9 cellular contexts compared by ENCODE assay signal in the genomic region with DNA sequence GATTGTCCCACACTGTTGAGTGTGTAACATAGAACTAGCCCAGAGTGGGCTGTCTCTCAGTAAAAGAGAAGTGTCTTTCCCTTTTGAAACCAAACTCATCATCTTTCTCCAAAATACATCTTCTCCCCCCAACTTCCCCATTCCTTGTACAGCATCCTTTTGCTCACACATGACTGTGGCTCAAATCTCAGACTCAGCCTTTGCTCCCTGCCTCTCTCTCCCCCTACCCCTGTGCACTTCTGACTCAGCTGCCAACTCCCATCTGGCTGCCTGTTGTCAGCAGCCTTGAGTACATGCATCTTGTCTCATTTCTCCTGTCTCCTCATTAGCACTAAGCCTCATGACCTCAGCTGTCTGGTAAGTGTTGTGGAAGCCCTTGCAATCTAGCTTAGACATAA. TPM values are rescaled to one million over a fixed set of nuclear protein-coding genes. Genes with fewer than 3 reads are reported as not detected.
A peak's percentile ranks its signal among the peaks of the same experiment; 100 is the strongest.
DNase-seq lines count a peak whose midpoint lies in the region; ATAC-seq and TF ChIP-seq lines count a peak whose summit lies in the region.
"Had no signal": no experiment of that assay in that cellular context is flagged by ENCODE, and none has a peak within 500 bp of the region (broad histone marks: within the 10 kb centered on the region; RNA-seq: fewer than 3 reads in every experiment).

No MANE protein-coding gene starts in this region.

- H3K4me1 ChIP-seq in adrenal gland (replicated peaks in 1 of 2) = peaks cover 0 to 5% of the 10 kb centered on the region in 2 donors

- H3K27ac ChIP-seq in KOPT-K1 (ENCODE audit: low read depth, low read length, poor library complexity, severe bottlenecking) (peak overlapping the region; percentile 57), adrenal gland (peak overlapping the region in 3 of 5 donors; percentile 6 to 73 (median 45))
- H3K27ac ChIP-seq: SK-N-MC had no signal

- H3K4me3 ChIP-seq in adrenal gland = no peak overlapping the region
- H3K4me3 ChIP-seq: SK-N-MC had no signal

- H3K9me3 ChIP-seq in KOPT-K1 (ENCODE audit: insufficient read depth, low read length, poor library complexity, severe bottlenecking) = peaks cover 4% of the 10 kb centered on the region
- no peaks in the 10 kb centered on the region for H3K9me3 ChIP-seq in adrenal gland (replicated peaks in 1 of 3)

- TF ChIP-seq POLR2A in adrenal gland (IDR thresholded peaks at IDR 0.05) = no peak

- TF ChIP-seq CTCF in adrenal gland (IDR thresholded peaks at IDR 0.05) = no peak

- H3K36me3 ChIP-seq in KOPT-K1 (ENCODE audit: insufficient read depth, low read length) = no peaks in the 10 kb centered on the region
- H3K36me3 ChIP-seq in adrenal gland (replicated peaks in 1 of 2) = no peaks in the 10 kb centered on the region

- ATAC-seq in GM18502 (IDR thresholded peaks at IDR 0.05; ENCODE audit: poor library complexity, unreplicated experiment) (peak; percentile 54), GM18870 (IDR thresholded peaks at IDR 0.05; ENCODE audit: unreplicated experiment) (no peak), HG03460 (IDR thresholded peaks at IDR 0.05; ENCODE audit: unreplicated experiment) (no peak)
- ATAC-seq: HCT116 had no signal

- no peaks in the 10 kb centered on the region for H3K27me3 ChIP-seq in adrenal gland

- intact Hi-C loops in adrenal gland (cut with DNase I) = no loop called here

- DNase-seq in adrenal gland (peak in 6 of 7 donors; percentile 41 to 75 (median 56)), pons (ENCODE audit: low spot score) (peak; percentile 90), activated gamma-delta T cell (lab: John Stamatoyannopoulos, UW) (no peak)

RNA-seq across cellular contexts. Expression of gene MGAT4A, which starts 18.1 kb away (rescaled TPM):
- total RNA-seq in adrenal gland = 10 to 100 TPM in 7 of 8 donors, 1 to 10 TPM in 1; 5.7 to 34.4 (median 24.7) TPM
- 10 to 100 TPM in 1 of 3 donors, 1 to 10 TPM in 2; 5.9 to 14.4 (median 9.7) TPM for polyA plus RNA-seq in adrenal gland
